In genomic region chr1:234941711-234942320, GRCh38 we compare ENCODE assay signal across 31 cellular contexts.
A peak's percentile ranks its signal among the peaks of the same experiment; 100 is the strongest.
DNase-seq lines count a peak whose midpoint lies in the region; ATAC-seq and TF ChIP-seq lines count a peak whose summit lies in the region.
"Had no signal": no experiment of that assay in that cellular context is flagged by ENCODE, and none has a peak within 500 bp of the region (broad histone marks: within the 10 kb centered on the region; RNA-seq: fewer than 3 reads in every experiment).

No MANE protein-coding gene starts in this region.

- no peak overlapping the region for H3K4me2 ChIP-seq in GM23248 (ENCODE audit: unreplicated experiment)
- H3K4me2 ChIP-seq: PC-9 had no signal

- H3K4me1 ChIP-seq in GM23248 (ENCODE audit: insufficient read depth) = no peaks in the 10 kb centered on the region
- H3K4me1 ChIP-seq: esophagus squamous epithelium, uterus had no signal

- H3K36me3 Mint-ChIP-seq in activated CD4-positive, alpha-beta T cell treated with anti-CD3 and anti-CD28 coated beads for 36 hours (ENCODE audit: low read depth) = peaks cover 2% of the 10 kb centered on the region
- H3K36me3 Mint-ChIP-seq: CD8-positive, alpha-beta memory T cell; WTC11 had no signal

- no peak overlapping the region for H2AFZ ChIP-seq in GM23248
- H2AFZ ChIP-seq: PC-9 had no signal

- intact Hi-C loops in activated CD4-positive, alpha-beta T cell treated with anti-CD3 and anti-CD28 coated beads for 36 hours (cut with DNase I, micrococcal nuclease) = no loop called here

- no peak overlapping the region for H3K4me3 Mint-ChIP-seq in activated CD4-positive, alpha-beta T cell treated with anti-CD3 and anti-CD28 coated beads for 36 hours
- no peak overlapping the region for H3K4me3 Mint-ChIP-seq in stimulated activated naive CD8-positive, alpha-beta T cell treated with anti-CD3 and anti-CD28 coated beads, Interleukin-15, amount 100 ng/mL, for 72 hours
- H3K4me3 Mint-ChIP-seq: activated T-cell treated with anti-CD3 and anti-CD28 coated beads, Interleukin-2, amount 50 U/mL, for 4 hours; CD8-positive, alpha-beta memory T cell; dendritic cell treated with granulocyte-macrophage colony-stimulating factor and Interleukin-4, amounts not matched to agents 40 ng/mL and 50 ng/mL, for 4 days; WTC11 had no signal

- peaks cover 26% of the 10 kb centered on the region for H3K4me1 Mint-ChIP-seq in activated CD4-positive, alpha-beta T cell treated with anti-CD3 and anti-CD28 coated beads for 36 hours
- H3K4me1 Mint-ChIP-seq in stimulated activated naive CD8-positive, alpha-beta T cell treated with anti-CD3 and anti-CD28 coated beads, Interleukin-15, amount 100 ng/mL, for 72 hours = peaks cover 32% of the 10 kb centered on the region

- no peak overlapping the region for H3K4me3 ChIP-seq in fibroblast of villous mesenchyme (ENCODE audit: low read depth, low read length)
- no peak overlapping the region for H3K4me3 ChIP-seq in GM23248
- H3K4me3 ChIP-seq: cardiac muscle cell, esophagus squamous epithelium, PC-9, spleen, thoracic aorta, uterus had no signal

- H3K36me3 ChIP-seq in GM23248 (ENCODE audit: low read depth) = no peaks in the 10 kb centered on the region
- H3K36me3 ChIP-seq: cardiac muscle cell, esophagus squamous epithelium, spleen, thoracic aorta, uterus had no signal

- no peak overlapping the region for H3K9ac ChIP-seq in GM23248

- in situ Hi-C loops in GM23248 (cut with MboI) = no loop called here

- no peaks in the 10 kb centered on the region for H3K79me2 ChIP-seq in GM23248 (ENCODE audit: insufficient read depth)

- H3K27ac ChIP-seq in GM23248 = no peak overlapping the region
- H3K27ac ChIP-seq: cardiac muscle cell, esophagus squamous epithelium, PC-9, thoracic aorta, uterus had no signal

- POLR2A ChIA-PET in activated CD4-positive, alpha-beta T cell treated with anti-CD3 and anti-CD28 coated beads for 36 hours (lab: Charles Lee) = no interaction called here

- ATAC-seq in activated CD4-positive, alpha-beta T cell treated with anti-CD3 and anti-CD28 coated beads for 36 hours = peak; percentile 42
- peak; percentile 52 for ATAC-seq in stimulated activated naive CD8-positive, alpha-beta T cell treated with anti-CD3 and anti-CD28 coated beads, Interleukin-15, amount 100 ng/mL, for 72 hours
- ATAC-seq: right cardiac atrium, WTC11 had no signal

- no peaks in the 10 kb centered on the region for H4K20me1 ChIP-seq in GM23248 (ENCODE audit: insufficient read depth)

- no peaks in the 10 kb centered on the region for H3F3A ChIP-seq in GM23248 (ENCODE audit: insufficient read depth)

- no peaks in the 10 kb centered on the region for H3K27me3 ChIP-seq in GM23248 (replicated peaks; ENCODE audit: insufficient read depth)
- H3K27me3 ChIP-seq: cardiac muscle cell, esophagus squamous epithelium, spleen, uterus had no signal

- no peak overlapping the region for H3K27ac Mint-ChIP-seq in activated CD4-positive, alpha-beta T cell treated with anti-CD3 and anti-CD28 coated beads for 36 hours
- no peak overlapping the region for H3K27ac Mint-ChIP-seq in stimulated activated naive CD8-positive, alpha-beta T cell treated with anti-CD3 and anti-CD28 coated beads, Interleukin-15, amount 100 ng/mL, for 72 hours
- H3K27ac Mint-ChIP-seq: CD8-positive, alpha-beta memory T cell; dendritic cell treated with granulocyte-macrophage colony-stimulating factor and Interleukin-4, amounts not matched to agents 40 ng/mL and 50 ng/mL, for 4 days; WTC11 had no signal

- H3K9me3 ChIP-seq in GM23248 (ENCODE audit: low read depth) = no peaks in the 10 kb centered on the region
- H3K9me3 ChIP-seq: esophagus squamous epithelium, spleen, thoracic aorta, uterus had no signal

- DNase-seq in activated CD4-positive, alpha-beta T cell treated with anti-CD3 and anti-CD28 coated beads for 36 hours = no peak
- DNase-seq in activated CD4-positive, alpha-beta T cell treated with anti-CD3 and anti-CD28 coated beads, Interleukin-2, amount 50 U/mL, for 1 hour = no peak
- DNase-seq in OCI-M1 (lab: John Stamatoyannopoulos, UW) (peak; percentile 18), fibroblast of villous mesenchyme (ENCODE audit: low read depth) (peak; percentile 60), NCI-H1694 treated with DMSO at 0.1 percent for 48 hours (lab: John Stamatoyannopoulos, UW) (no peak), GM23248 (no peak), amniotic stem cell (lab: John Stamatoyannopoulos, UW) (no peak)
- no peak for DNase-seq in stimulated activated naive CD8-positive, alpha-beta T cell treated with anti-CD3 and anti-CD28 coated beads, Interleukin-15, amount 100 ng/mL, for 72 hours
- DNase-seq: activated naive CD4-positive, alpha-beta T cell treated with Interleukin-2 at 50 U/mL for 16 hours; activated T-cell treated with anti-CD3 and anti-CD28 coated beads, Interleukin-2, amount 50 U/mL, for 4 hours; AML-193; anterior cingulate cortex; CD8-positive, alpha-beta memory T cell; esophagus squamous epithelium; GOT3; NCI-H1048; NCI-H1930; NCI-H526; NK-92 treated with Interleukin-12 subunit alpha and Interleukin-12 subunit beta, amount 100 ng/mL, for 24 hours; PC-9; right cardiac atrium; SHP77; spleen; stimulated activated CD4-positive, alpha-beta T cell treated with anti-CD3 and anti-CD28 coated beads, Interleukin-4, amount 100 ng/mL, for 24 hours; stimulated activated naive CD4-positive, alpha-beta T cell; T1000; uterus had no signal

- CTCF ChIA-PET in activated CD4-positive, alpha-beta T cell treated with anti-CD3 and anti-CD28 coated beads for 36 hours (lab: Charles Lee) = no interaction called here

- no peaks in the 10 kb centered on the region for H3K9me3 Mint-ChIP-seq in activated CD4-positive, alpha-beta T cell treated with anti-CD3 and anti-CD28 coated beads for 36 hours (ENCODE audit: low read depth)
- peaks cover 17 to 19% of the 10 kb centered on the region in 2 donors for H3K9me3 Mint-ChIP-seq in stimulated activated naive CD8-positive, alpha-beta T cell treated with anti-CD3 and anti-CD28 coated beads, Interleukin-15, amount 100 ng/mL, for 72 hours
- H3K9me3 Mint-ChIP-seq: activated T-cell treated with anti-CD3 and anti-CD28 coated beads, Interleukin-2, amount 50 U/mL, for 4 hours; dendritic cell treated with granulocyte-macrophage colony-stimulating factor and Interleukin-4, amounts not matched to agents 40 ng/mL and 50 ng/mL, for 4 days had no signal

- no peaks in the 10 kb centered on the region for H3K9me2 ChIP-seq in GM23248 (ENCODE audit: insufficient read depth)

- H3K27me3 Mint-ChIP-seq in activated CD4-positive, alpha-beta T cell treated with anti-CD3 and anti-CD28 coated beads for 36 hours = no peaks in the 10 kb centered on the region
- H3K27me3 Mint-ChIP-seq in stimulated activated naive CD8-positive, alpha-beta T cell treated with anti-CD3 and anti-CD28 coated beads, Interleukin-15, amount 100 ng/mL, for 72 hours = no peaks in the 10 kb centered on the region
- H3K27me3 Mint-ChIP-seq: dendritic cell treated with granulocyte-macrophage colony-stimulating factor and Interleukin-4, amounts not matched to agents 40 ng/mL and 50 ng/mL, for 4 days had no signal

- WGBS in GM23248 (ENCODE audit: low coverage in 1 of 2, low lambda C conversion rate in 2 of 2, missing lambda C conversion rate in 2 of 2), 2 experiments = 71% methylated on average over 4 of the region's 4 CpGs

- TF ChIP-seq CTCF in fibroblast of villous mesenchyme (IDR thresholded peaks at IDR 0.05; ENCODE audit: insufficient read depth, low read depth, low read length) = no peak

Comparison
In these comparisons a context has a peak if more than half of its experiments do, and no peak if none do; other contexts are left out.
1. DNase-seq: peak in OCI-M1 (single experiment) and fibroblast of villous mesenchyme (single experiment); none in activated CD4-positive, alpha-beta T cell treated with anti-CD3 and anti-CD28 coated beads for 36 hours (single experiment), activated CD4-positive, alpha-beta T cell treated with anti-CD3 and anti-CD28 coated beads, Interleukin-2, amount 50 U/mL, for 1 hour (single experiment), stimulated activated naive CD8-positive, alpha-beta T cell treated with anti-CD3 and anti-CD28 coated beads, Interleukin-15, amount 100 ng/mL, for 72 hours (0 of 2), NCI-H1694 treated with DMSO at 0.1 percent for 48 hours (single experiment), GM23248 (single experiment) and amniotic stem cell (single experiment).